13 cellular contexts compared by ENCODE assay signal in genomic region chr7:92875719-92876118, GRCh38. TPM values are rescaled to one million over a fixed set of nuclear protein-coding genes. Genes with fewer than 3 reads are reported as not detected.
DNase-seq lines count a peak whose midpoint lies in the region; TF ChIP-seq lines count a peak whose summit lies in the region.
"Had no signal": no experiment of that assay in that cellular context is flagged by ENCODE, and none has a peak within 500 bp of the region (broad histone marks: within the 10 kb centered on the region; RNA-seq: fewer than 3 reads in every experiment).

No MANE protein-coding gene starts in this region.

- peak; percentile 34 for DNase-seq in EH (ENCODE audit: low read depth)
- peak; percentile 7 for DNase-seq in GM10266 (ENCODE audit: extremely low spot score)
- peak; percentile 77 for DNase-seq in RPMI7951 (ENCODE audit: low read depth)
- peak; percentile 7 for DNase-seq in glomerular visceral epithelial cell (ENCODE audit: extremely low spot score)
- DNase-seq in OCI-M2 (lab: John Stamatoyannopoulos, UW; ENCODE audit: unreplicated experiment) = no peak
- DNase-seq in stimulated activated naive CD4-positive, alpha-beta T cell (lab: John Stamatoyannopoulos, UW) = no peak
- no peak for DNase-seq in NCI-H2196 (lab: John Stamatoyannopoulos, UW; ENCODE audit: unreplicated experiment)
- DNase-seq: CD8-positive, alpha-beta T cell; heart left ventricle; left lung; nephron progenitor cell; OCI-M1; sigmoid colon had no signal

- TF ChIP-seq CTCF in GM10266 (IDR thresholded peaks at IDR 0.05; ENCODE audit: control insufficient read depth, insufficient read depth, low read depth, missing control alignments) = no peak

RNA-seq across cellular contexts. Expression of gene CDK6, which starts 39.3 kb away (rescaled TPM):
- total RNA-seq in RPMI7951 (2014; rRNA removed; shearing (Covaris generic)) = 41.6 and 45.1 TPM in 2 replicates

Comparison
In these comparisons a context has a peak if more than half of its experiments do, and no peak if none do; other contexts are left out.
1. DNase-seq: peak in EH (single experiment), GM10266 (single experiment), RPMI7951 (single experiment) and glomerular visceral epithelial cell (single experiment); none in OCI-M2 (single experiment), stimulated activated naive CD4-positive, alpha-beta T cell (0 of 6) and NCI-H2196 (single experiment).